In genomic region chr17:55208078-55208812, GRCh38 we compare ENCODE assay signal across 22 cellular contexts. TPM values are rescaled to one million over a fixed set of nuclear protein-coding genes. Genes with fewer than 3 reads are reported as not detected.
"Had no signal": no experiment of that assay in that cellular context is flagged by ENCODE, and none has a peak within 500 bp of the region (broad histone marks: within the 10 kb centered on the region; RNA-seq: fewer than 3 reads in every experiment).

No MANE protein-coding gene starts in this region.

- H3K4me3 Mint-ChIP-seq: IgD-negative memory B cell had no signal

- DNase-seq: Kasumi-1, MM.1S, NCI-H1092 treated with DMSO at 0.1 percent for 48 hours, NCI-H1417, NCI-H1436 treated with DMSO at 0.1 percent for 48 hours, NCI-H1694, NCI-H187 treated with DMSO at 0.1 percent for 48 hours, NCI-H2029 treated with DMSO at 0.1 percent for 48 hours, NCI-H2227 treated with DMSO at 0.1 percent for 48 hours, NCI-H524, NCI-H526 treated with DMSO at 0.1 percent for 48 hours, NCI-H748 treated with DMSO at 0.1 percent for 48 hours, Right ventricle myocardium superior, RPMI8226, SIG-M5, SK-N-SH, SW 1271 had no signal

- H3K27ac Mint-ChIP-seq: IgD-negative memory B cell had no signal

- H3K9me3 ChIP-seq: SJSA1, SK-N-SH had no signal

- ATAC-seq: K562 had no signal

- H3K27me3 ChIP-seq: SJSA1 had no signal

- FAIRE-seq: K562, RCC 7860 had no signal

- H3K27ac ChIP-seq: KMS-11, SJSA1 had no signal

- H3K36me3 ChIP-seq: SJSA1 had no signal

- H3K4me1 ChIP-seq: SJSA1 had no signal

- H3K4me3 ChIP-seq: K562, SJSA1 had no signal

RNA-seq across cellular contexts. Expression of gene HLF, which starts 56.5 kb away (rescaled TPM):
- polyA plus RNA-seq: IgD-negative memory B cell had no signal
